8 cellular contexts compared by ENCODE assay signal in genomic region chr1:234212764-234213406, GRCh38.
DNase-seq lines count a peak whose midpoint lies in the region; ATAC-seq and TF ChIP-seq lines count a peak whose summit lies in the region.

No MANE protein-coding gene starts in this region.

- H3K4me1 ChIP-seq in iPS DF 6.9 (ENCODE audit: control insufficient read depth, insufficient read depth, low read length) (peaks cover 6% of the 10 kb centered on the region; the same call in 1 of the 2 replicates), upper lobe of left lung (peaks cover 11 to 23% (median 15%) of the 10 kb centered on the region in 4 donors)

- ATAC-seq in HG02981 (IDR thresholded peaks at IDR 0.05; ENCODE audit: unreplicated experiment) (peak; percentile 42), upper lobe of left lung (ENCODE audit: low FRiP score in 2 of 2) (peak in 1 of 2 donors; percentile 57)

- CTCF ChIA-PET in activated naive CD4-positive, alpha-beta T cell treated with anti-CD3 and anti-CD28 coated beads for 36 hours (lab: Charles Lee) = interaction anchor here (0.6 to 8.2 kb wide), 38 partner anchors 8 to 134 kb away, joined by 3 to 155 read pairs (median 5); no protein-coding TSS in a partner anchor

- no peak for TF ChIP-seq EP300 in upper lobe of left lung (IDR thresholded peaks at IDR 0.05)

- H3K4me3 Mint-ChIP-seq in activated naive CD4-positive, alpha-beta T cell treated with anti-CD3 and anti-CD28 coated beads for 36 hours = no peak overlapping the region

- no peaks in the 10 kb centered on the region for H3K36me3 ChIP-seq in iPS DF 6.9 (ENCODE audit: control insufficient read depth, insufficient read depth, low read length)
- H3K36me3 ChIP-seq in upper lobe of left lung = no peaks in the 10 kb centered on the region

- H3K4me3 ChIP-seq in GM12875 (ENCODE audit: low read depth, low read length) (no peak overlapping the region), iPS DF 6.9 (ENCODE audit: low read length) (no peak overlapping the region), upper lobe of left lung (no peak overlapping the region)

- intact Hi-C loops in activated naive CD4-positive, alpha-beta T cell treated with anti-CD3 and anti-CD28 coated beads for 36 hours (cut with micrococcal nuclease) = loop anchor here (1.0 to 5.0 kb wide), 6 partner anchors 59 to 196 kb away; no protein-coding TSS in a partner anchor

- H3K27me3 Mint-ChIP-seq in activated naive CD4-positive, alpha-beta T cell treated with anti-CD3 and anti-CD28 coated beads for 36 hours (ENCODE audit: low read depth) = peaks cover 42% of the 10 kb centered on the region

- H3K27ac ChIP-seq in iPS DF 6.9 (ENCODE audit: low read length) = no peak overlapping the region
- H3K27ac ChIP-seq in upper lobe of left lung = no peak overlapping the region

- H3K9me3 Mint-ChIP-seq in activated naive CD4-positive, alpha-beta T cell treated with anti-CD3 and anti-CD28 coated beads for 36 hours = no peaks in the 10 kb centered on the region

- whole genome bisulfite sequencing in iPS DF 6.9 (ENCODE audit: insufficient coverage, insufficient read length) = no CpG with 5 or more reads among the region's 2 CpGs
- WGBS in upper lobe of left lung, 2 donors = 8 to 10% methylated on average over 2 of the region's 2 CpGs

- no peaks in the 10 kb centered on the region for H3K9me3 ChIP-seq in iPS DF 6.9 (ENCODE audit: control insufficient read depth, insufficient read depth, low read length)
- H3K9me3 ChIP-seq in upper lobe of left lung = no peaks in the 10 kb centered on the region

- no peaks in the 10 kb centered on the region for H3K36me3 Mint-ChIP-seq in activated naive CD4-positive, alpha-beta T cell treated with anti-CD3 and anti-CD28 coated beads for 36 hours (ENCODE audit: low read depth)

- H3K27me3 ChIP-seq in iPS DF 6.9 (ENCODE audit: control insufficient read depth, insufficient read depth, low read length) (no peaks in the 10 kb centered on the region; the same call in 1 of the 2 replicates), upper lobe of left lung (peaks cover 0 to 8% (median 2%) of the 10 kb centered on the region in 4 donors)

- TF ChIP-seq CTCF in GM12875 (IDR thresholded peaks at IDR 0.05; ENCODE audit: borderline replicate concordance, insufficient read depth, low read depth, low read length) = peak; percentile 47; the same call in 1 of the 2 replicates
- TF ChIP-seq CTCF in upper lobe of left lung (IDR thresholded peaks at IDR 0.05) = peak in 4 of 6 experiments; percentile 11 to 24 (median 16)

- peak; percentile 4 to 17 for DNase-seq in AML-193 (lab: John Stamatoyannopoulos, UW)
- peak; percentile 33 to 63 for DNase-seq in NCI-H524 (lab: John Stamatoyannopoulos, UW)
- peak; percentile 56 for DNase-seq in activated naive CD4-positive, alpha-beta T cell treated with anti-CD3 and anti-CD28 coated beads for 36 hours
- DNase-seq in iPS DF 6.9 (ENCODE audit: low read depth, low spot score) = peak; percentile 52
- no peak for DNase-seq in upper lobe of left lung
- DNase-seq in OCI-M2 (lab: John Stamatoyannopoulos, UW; ENCODE audit: unreplicated experiment) = no peak

- peaks cover 12% of the 10 kb centered on the region for H3K4me1 Mint-ChIP-seq in activated naive CD4-positive, alpha-beta T cell treated with anti-CD3 and anti-CD28 coated beads for 36 hours (ENCODE audit: low read depth)

- no peak overlapping the region for H3K27ac Mint-ChIP-seq in activated naive CD4-positive, alpha-beta T cell treated with anti-CD3 and anti-CD28 coated beads for 36 hours

- TF ChIP-seq POLR2A in upper lobe of left lung (IDR thresholded peaks at IDR 0.05) = no peak

Comparison
In these comparisons a context has a peak if more than half of its experiments do, and no peak if none do; other contexts are left out.
1. DNase-seq: peak in AML-193 (2 of 2), NCI-H524 (2 of 2), activated naive CD4-positive, alpha-beta T cell treated with anti-CD3 and anti-CD28 coated beads for 36 hours (single experiment) and iPS DF 6.9 (single experiment); none in upper lobe of left lung (0 of 2) and OCI-M2 (single experiment).